Comparison of ENCODE assay signal across 8 cellular contexts in genomic region chr16:29926675-29927522, GRCh38. TPM values are rescaled to one million over a fixed set of nuclear protein-coding genes. Genes with fewer than 3 reads are reported as not detected.
DNase-seq lines count a peak whose midpoint lies in the region; ATAC-seq and TF ChIP-seq lines count a peak whose summit lies in the region.

No MANE protein-coding gene starts in this region.

- DNase-seq in NCI-H1417 (lab: John Stamatoyannopoulos, UW) (peak; percentile 3 to 86 (median 63)), NCI-H1417 treated with DMSO at 0.1 percent for 48 hours (lab: John Stamatoyannopoulos, UW) (no peak), hepatocyte (ENCODE audit: low spot score) (peak; percentile 44), retinal pigment epithelial cell (ENCODE audit: low read depth) (no peak)
- DNase-seq in activated naive CD8-positive, alpha-beta T cell treated with anti-CD3 and anti-CD28 coated beads, Interleukin-2, amount 50 U/mL, for 24 hours = no peak
- no peak for DNase-seq in stimulated activated CD4-positive, alpha-beta T cell treated with anti-CD3 and anti-CD28 coated beads, Interleukin-2, amount 100 ng/mL, for 24 hours
- no peak for DNase-seq in activated CD4-positive, CD25-positive, alpha-beta regulatory T cell treated with anti-CD3 and anti-CD28 coated beads, Interleukin-2, amount 50 U/mL, for 72 hours

- 33% methylated on average over 23 of the region's 23 CpGs for WGBS in hepatocyte (ENCODE audit: low lambda C conversion rate, missing lambda C conversion rate)

- H3K27me3 ChIP-seq in hepatocyte = no peaks in the 10 kb centered on the region

- peaks cover 12% of the 10 kb centered on the region for H3K36me3 Mint-ChIP-seq in activated naive CD8-positive, alpha-beta T cell treated with anti-CD3 and anti-CD28 coated beads, Interleukin-2, amount 50 U/mL, for 24 hours (ENCODE audit: low read depth)

- peak; percentile 15 for ATAC-seq in activated naive CD8-positive, alpha-beta T cell treated with anti-CD3 and anti-CD28 coated beads, Interleukin-2, amount 50 U/mL, for 24 hours

- no peaks in the 10 kb centered on the region for H4K20me1 ChIP-seq in hepatocyte (ENCODE audit: insufficient read depth, poor library complexity, severe bottlenecking)

- H3K27me3 Mint-ChIP-seq in activated naive CD8-positive, alpha-beta T cell treated with anti-CD3 and anti-CD28 coated beads, Interleukin-2, amount 50 U/mL, for 24 hours = no peaks in the 10 kb centered on the region

- peak overlapping the region; percentile 73 for H3K27ac ChIP-seq in KOPT-K1 (ENCODE audit: low read depth, low read length, poor library complexity, severe bottlenecking)
- peak overlapping the region; percentile 83 for H3K27ac ChIP-seq in hepatocyte

- no peaks in the 10 kb centered on the region for H3K9me2 ChIP-seq in hepatocyte (replicated peaks; ENCODE audit: insufficient read depth)

- peak overlapping the region; percentile 92 for H3K4me3 Mint-ChIP-seq in activated naive CD8-positive, alpha-beta T cell treated with anti-CD3 and anti-CD28 coated beads, Interleukin-2, amount 50 U/mL, for 24 hours

- H3K4me3 ChIP-seq in hepatocyte = peak overlapping the region; percentile 87
- H3K4me3 ChIP-seq in retinal pigment epithelial cell (ENCODE audit: low read length) = peak overlapping the region; percentile 83

- H3K9me3 ChIP-seq in KOPT-K1 (ENCODE audit: insufficient read depth, low read length, poor library complexity, severe bottlenecking) (no peaks in the 10 kb centered on the region), hepatocyte (ENCODE audit: low read depth) (no peaks in the 10 kb centered on the region)

- no peaks in the 10 kb centered on the region for H3K9me3 Mint-ChIP-seq in activated naive CD8-positive, alpha-beta T cell treated with anti-CD3 and anti-CD28 coated beads, Interleukin-2, amount 50 U/mL, for 24 hours

- peak overlapping the region; percentile 74 for H2AFZ ChIP-seq in hepatocyte

- TF ChIP-seq CTCF in hepatocyte (IDR thresholded peaks at IDR 0.05; ENCODE audit: poor library complexity) = no peak
- TF ChIP-seq CTCF in retinal pigment epithelial cell (conservative IDR thresholded peaks at IDR 0.05; ENCODE audit: low read depth, low read length) = no peak

- H3K4me1 Mint-ChIP-seq in activated naive CD8-positive, alpha-beta T cell treated with anti-CD3 and anti-CD28 coated beads, Interleukin-2, amount 50 U/mL, for 24 hours = peaks cover 37% of the 10 kb centered on the region

- H3K4me2 ChIP-seq in hepatocyte = peak overlapping the region; percentile 90

- peak overlapping the region; percentile 93 for H3K27ac Mint-ChIP-seq in activated naive CD8-positive, alpha-beta T cell treated with anti-CD3 and anti-CD28 coated beads, Interleukin-2, amount 50 U/mL, for 24 hours

- peaks cover 40% of the 10 kb centered on the region for H3K79me2 ChIP-seq in hepatocyte

- peaks cover 13% of the 10 kb centered on the region for H3K4me1 ChIP-seq in hepatocyte (ENCODE audit: insufficient read depth)

- peaks cover 13% of the 10 kb centered on the region for H3K36me3 ChIP-seq in KOPT-K1 (ENCODE audit: insufficient read depth, low read length)
- H3K36me3 ChIP-seq in hepatocyte (replicated peaks; ENCODE audit: insufficient read depth, low read depth) = no peaks in the 10 kb centered on the region

RNA-seq across cellular contexts. Expression of gene KCTD13, which starts 0.9 kb away (rescaled TPM):
- total RNA-seq in hepatocyte = 5.3 and 14.3 TPM in 2 replicates
- 18.8 and 23.5 TPM in 2 replicates for polyA plus RNA-seq in hepatocyte

RNA-seq across cellular contexts. Expression of gene ASPHD1, which starts 26.6 kb away (rescaled TPM):
- 12.6 and 18.6 TPM in 2 replicates for total RNA-seq in hepatocyte
- polyA plus RNA-seq in hepatocyte = 35.5 and 40.0 TPM in 2 replicates

RNA-seq across cellular contexts. Expression of gene SEZ6L2, which starts 27.5 kb away (rescaled TPM):
- 18.0 and 36.1 TPM in 2 replicates for total RNA-seq in hepatocyte
- 39.9 and 45.8 TPM in 2 replicates for polyA plus RNA-seq in hepatocyte

RNA-seq across cellular contexts. Expression of gene TMEM219, which starts 35.0 kb away (rescaled TPM):
- 106 and 119 TPM in 2 replicates for total RNA-seq in hepatocyte
- polyA plus RNA-seq in hepatocyte = 175 and 189 TPM in 2 replicates

RNA-seq across cellular contexts. Expression of gene TAOK2, which starts 46.8 kb away (rescaled TPM):
- 28.0 and 33.4 TPM in 2 replicates for total RNA-seq in hepatocyte
- 24.3 and 24.5 TPM in 2 replicates for polyA plus RNA-seq in hepatocyte

Comparison
In these comparisons a context has a peak if more than half of its experiments do, and no peak if none do; other contexts are left out.
1. DNase-seq: peak in NCI-H1417 (3 of 3) and hepatocyte (single experiment); none in NCI-H1417 treated with DMSO at 0.1 percent for 48 hours (single experiment), activated naive CD8-positive, alpha-beta T cell treated with anti-CD3 and anti-CD28 coated beads, Interleukin-2, amount 50 U/mL, for 24 hours (single experiment), retinal pigment epithelial cell (single experiment), stimulated activated CD4-positive, alpha-beta T cell treated with anti-CD3 and anti-CD28 coated beads, Interleukin-2, amount 100 ng/mL, for 24 hours (0 of 2) and activated CD4-positive, CD25-positive, alpha-beta regulatory T cell treated with anti-CD3 and anti-CD28 coated beads, Interleukin-2, amount 50 U/mL, for 72 hours (single experiment).